Comparison of ENCODE assay signal across 8 cellular contexts in the genomic region with DNA sequence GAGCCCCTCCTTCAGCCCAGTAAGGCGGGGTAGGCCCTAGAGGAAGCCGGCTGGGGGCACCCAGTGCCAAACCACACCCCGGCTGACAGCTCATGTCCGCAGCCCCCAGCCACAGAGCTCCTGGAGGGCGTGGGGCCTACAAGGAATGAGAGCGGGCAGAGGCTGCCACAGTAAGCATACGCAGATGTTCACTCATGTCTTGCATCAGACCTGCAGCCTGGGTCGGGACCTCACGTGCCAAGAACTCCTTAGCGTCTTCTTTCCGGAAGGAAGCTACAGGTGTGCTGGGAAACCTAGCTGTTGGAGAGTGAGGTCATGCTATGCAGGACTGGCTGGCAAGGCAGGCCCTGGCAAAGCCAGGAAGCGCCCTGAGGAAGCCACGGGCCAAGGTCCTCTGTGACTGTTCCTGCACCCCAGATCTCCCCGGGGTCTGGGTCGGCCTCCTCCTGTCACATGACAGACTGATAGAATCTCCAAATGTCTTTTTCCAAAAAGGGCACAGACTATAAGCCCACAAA. TPM values are rescaled to one million over a fixed set of nuclear protein-coding genes. Genes with fewer than 3 reads are reported as not detected.
A peak's percentile ranks its signal among the peaks of the same experiment; 100 is the strongest.
DNase-seq lines count a peak whose midpoint lies in the region; ATAC-seq and TF ChIP-seq lines count a peak whose summit lies in the region.

No MANE protein-coding gene starts in this region.

- POLR2A ChIA-PET in MCF 10A (lab: Yijun Ruan, JAX) = interaction anchor here (0.6 to 4.2 kb wide), 43 partner anchors 9 to 524 kb away, joined by 3 to 72 read pairs (median 4); a partner anchor contains a TSS

- TF ChIP-seq CTCF in NB4 (IDR thresholded peaks at IDR 0.05; ENCODE audit: low read depth, low read length) (no peak), MCF 10A (IDR thresholded peaks at IDR 0.05; ENCODE audit: unreplicated experiment) (no peak), mucosa of descending colon (IDR thresholded peaks at IDR 0.05) (no peak)

- H3K9me3 ChIP-seq in mucosa of descending colon = no peaks in the 10 kb centered on the region

- intact Hi-C loops in MCF 10A (cut with micrococcal nuclease) = no loop called here
- intact Hi-C loops in mucosa of descending colon (cut with DNase I, micrococcal nuclease) = no loop called here

- peaks cover 32% of the 10 kb centered on the region for H3K36me3 Mint-ChIP-seq in MCF 10A (ENCODE audit: insufficient read depth, unreplicated experiment)

- peak overlapping the region; percentile 79 for H3K4me3 Mint-ChIP-seq in MCF 10A (ENCODE audit: unreplicated experiment)

- H3K4me3 ChIP-seq in NB4 (ENCODE audit: low read depth, low read length) (peak overlapping the region; percentile 86), mucosa of descending colon (no peak overlapping the region)

- CTCF ChIA-PET in MCF 10A (lab: Yijun Ruan, JAX) = interaction anchor here (0.7 to 1.8 kb wide), 6 partner anchors 19 to 178 kb away, joined by 3 to 9 read pairs (median 4); a partner anchor contains a TSS

- H3K9me3 Mint-ChIP-seq in MCF 10A (ENCODE audit: unreplicated experiment) = no peaks in the 10 kb centered on the region

- no peak for TF ChIP-seq POLR2A in NB4 (IDR thresholded peaks at IDR 0.05; ENCODE audit: extremely low read depth, insufficient read length)

- peaks cover 17% of the 10 kb centered on the region for H3K4me1 Mint-ChIP-seq in MCF 10A (ENCODE audit: insufficient read depth, unreplicated experiment)

- BruUV-seq in MCF 10A (replicated peaks; lab: Mats Ljungman, UMichigan) = TSS peak; percentile 62

- H3K4me1 ChIP-seq in mucosa of descending colon (ENCODE audit: low read depth) = peaks cover 40% of the 10 kb centered on the region

- DNase-seq in EH (ENCODE audit: low read depth) (peak; percentile 64), NB4 (ENCODE audit: low read depth) (peak; percentile 86), MCF 10A (ENCODE audit: unreplicated experiment) (peak; percentile 98), mucosa of descending colon (peak; percentile 56 to 80 (median 70)), KG1 (lab: John Stamatoyannopoulos, UW) (no peak), hippocampal formation (lab: John Stamatoyannopoulos, UW) (no peak), NCI-H526 treated with DMSO at 0.1 percent for 48 hours (lab: John Stamatoyannopoulos, UW) (no peak)
- no peak for DNase-seq in activated CD4-positive, CD25-positive, alpha-beta regulatory T cell (lab: John Stamatoyannopoulos, UW)

- H3K36me3 ChIP-seq in mucosa of descending colon (ENCODE audit: low read depth) = no peaks in the 10 kb centered on the region

- peak; percentile 64 for ATAC-seq in mucosa of descending colon

- H3K27ac Mint-ChIP-seq in MCF 10A (ENCODE audit: low read depth, unreplicated experiment) = peak overlapping the region; percentile 85

- no peaks in the 10 kb centered on the region for H3K27me3 Mint-ChIP-seq in MCF 10A (ENCODE audit: insufficient read depth, unreplicated experiment)

RNA-seq across cellular contexts. Expression of a gene that starts 1.6 kb away (rescaled TPM):
- total RNA-seq in MCF 10A (2022) (177 and 252 TPM in 2 replicates), mucosa of descending colon (10 to 100 TPM; 41.9 to 45.4 (median 42.4) TPM)

RNA-seq across cellular contexts. Expression of a gene that starts 11.5 kb away (rescaled TPM):
- 4.9 and 7.7 TPM in 2 replicates for total RNA-seq in MCF 10A (2022)
- total RNA-seq in mucosa of descending colon = 1 to 10 TPM in 1 of 3 donors, under 1 TPM in 2; 0.32 to 2.1 (median 0.60) TPM

RNA-seq across cellular contexts. Expression of a gene that starts 18.3 kb away (rescaled TPM):
- total RNA-seq in MCF 10A (2022) (0.68 and 1.1 TPM in 2 replicates), mucosa of descending colon (1 to 10 TPM; 1.3 to 7.9 (median 1.5) TPM)

RNA-seq across cellular contexts. Expression of a gene that starts 18.6 kb away (rescaled TPM):
- 8.5 and 14.5 TPM in 2 replicates for total RNA-seq in MCF 10A (2022)
- total RNA-seq in mucosa of descending colon = 10 to 100 TPM; 54.5 to 65.4 (median 60.0) TPM

RNA-seq across cellular contexts. Expression of a gene that starts 24.1 kb away (rescaled TPM):
- 34.6 and 40.8 TPM in 2 replicates for total RNA-seq in MCF 10A (2022)
- 10 to 100 TPM; 42.1 to 75.5 (median 68.8) TPM for total RNA-seq in mucosa of descending colon

Comparison
In these comparisons a context has a peak if more than half of its experiments do, and no peak if none do; other contexts are left out.
1. DNase-seq: peak in EH (single experiment), NB4 (single experiment), MCF 10A (single experiment) and mucosa of descending colon (3 of 3); none in KG1 (single experiment), hippocampal formation (0 of 2), activated CD4-positive, CD25-positive, alpha-beta regulatory T cell (0 of 4) and NCI-H526 treated with DMSO at 0.1 percent for 48 hours (single experiment).